17 cellular contexts compared by ENCODE assay signal in the genomic region with DNA sequence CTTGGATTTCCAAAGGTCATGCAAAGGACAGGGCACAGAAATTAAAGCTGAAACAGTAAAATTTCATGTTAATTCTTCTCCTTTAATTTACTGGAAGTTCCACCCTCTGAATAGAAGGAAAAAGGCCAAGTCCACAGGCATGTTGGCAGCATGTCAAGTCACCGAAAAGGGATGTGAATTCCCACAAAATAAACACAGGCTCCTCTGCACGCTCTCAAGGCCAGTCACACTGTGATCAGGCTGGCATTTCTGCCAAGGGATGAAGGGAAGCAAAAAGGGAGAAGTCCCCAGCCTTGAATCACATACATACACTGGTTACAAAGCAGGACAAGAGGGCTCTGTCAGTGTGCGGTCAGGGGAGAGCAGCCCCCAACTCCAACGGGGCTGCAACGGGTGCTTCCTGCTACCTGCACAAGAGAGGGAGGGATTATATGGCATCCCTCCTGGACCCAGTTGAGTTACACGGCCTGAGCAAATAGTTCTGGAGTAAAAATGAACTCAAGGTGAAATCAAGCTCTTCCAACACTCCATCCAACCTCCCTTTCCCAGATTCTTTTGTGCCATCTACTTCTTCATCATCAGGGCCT. TPM values are rescaled to one million over a fixed set of nuclear protein-coding genes. Genes with fewer than 3 reads are reported as not detected.
DNase-seq lines count a peak whose midpoint lies in the region; ATAC-seq, FAIRE-seq and TF ChIP-seq lines count a peak whose summit lies in the region.
"Had no signal": no experiment of that assay in that cellular context is flagged by ENCODE, and none has a peak within 500 bp of the region (broad histone marks: within the 10 kb centered on the region; RNA-seq: fewer than 3 reads in every experiment).

No MANE protein-coding gene starts in this region.

- H3K27ac ChIP-seq in astrocyte (ENCODE audit: low read depth, low read length) (no peak overlapping the region), right cardiac atrium (ENCODE audit: low read length) (no peak overlapping the region)

- intact Hi-C loops in right cardiac atrium (cut with DNase I): no loop called here

- peaks cover 1% of the 10 kb centered on the region for H4K20me1 ChIP-seq in astrocyte (ENCODE audit: insufficient read depth, low read length)

- no peak overlapping the region for H3K9ac ChIP-seq in astrocyte (ENCODE audit: low read length)

- ATAC-seq in right cardiac atrium (peak; percentile 54 to 58), GM21737 (IDR thresholded peaks at IDR 0.05; ENCODE audit: unreplicated experiment) (no peak)
- ATAC-seq in effector memory CD8-positive, alpha-beta T cell (replicated peaks): no peak
- ATAC-seq: HCT116; K562; stimulated activated naive CD8-positive, alpha-beta T cell treated with anti-CD3 and anti-CD28 coated beads, Interleukin-15, amount 100 ng/mL, for 72 hours had no signal

- no peaks in the 10 kb centered on the region for H3K9me3 ChIP-seq in astrocyte (ENCODE audit: insufficient read depth, low read depth, low read length)
- no peaks in the 10 kb centered on the region for H3K9me3 ChIP-seq in right cardiac atrium (ENCODE audit: control insufficient read depth, low read length)

- no peak overlapping the region for H3K4me3 ChIP-seq in astrocyte (ENCODE audit: insufficient read depth, low read depth, low read length)
- no peak overlapping the region for H3K4me3 ChIP-seq in right cardiac atrium (ENCODE audit: low read length)
- H3K4me3 ChIP-seq: K562 had no signal

- H3K27me3 ChIP-seq in astrocyte (ENCODE audit: insufficient read depth, low read length) (peaks cover 7% of the 10 kb centered on the region), right cardiac atrium (ENCODE audit: control insufficient read depth, insufficient read depth) (no peaks in the 10 kb centered on the region)

- H3K4me1 Mint-ChIP-seq in HFFc6 (ENCODE audit: low read depth): no peaks in the 10 kb centered on the region
- H3K4me1 Mint-ChIP-seq in astrocyte (ENCODE audit: low read depth, unreplicated experiment): no peaks in the 10 kb centered on the region
- H3K4me1 Mint-ChIP-seq in effector memory CD8-positive, alpha-beta T cell (ENCODE audit: low read depth in 2 of 2): no peaks in the 10 kb centered on the region
- H3K4me1 Mint-ChIP-seq: stimulated activated naive CD8-positive, alpha-beta T cell treated with anti-CD3 and anti-CD28 coated beads, Interleukin-15, amount 100 ng/mL, for 72 hours had no signal

- peaks cover 36% of the 10 kb centered on the region for H3K79me2 ChIP-seq in astrocyte (ENCODE audit: insufficient read depth, low read length)

- no peak overlapping the region for H3K4me3 Mint-ChIP-seq in HFFc6
- H3K4me3 Mint-ChIP-seq in astrocyte (ENCODE audit: unreplicated experiment): no peak overlapping the region
- no peak overlapping the region for H3K4me3 Mint-ChIP-seq in effector memory CD8-positive, alpha-beta T cell
- H3K4me3 Mint-ChIP-seq: activated CD4-positive, alpha-beta memory T cell treated with anti-CD3 and anti-CD28 coated beads for 36 hours; stimulated activated naive CD8-positive, alpha-beta T cell treated with anti-CD3 and anti-CD28 coated beads, Interleukin-15, amount 100 ng/mL, for 72 hours had no signal

- H3K36me3 Mint-ChIP-seq in HFFc6 (ENCODE audit: low read depth) (no peaks in the 10 kb centered on the region), astrocyte (ENCODE audit: low read depth, unreplicated experiment) (no peaks in the 10 kb centered on the region)
- H3K36me3 Mint-ChIP-seq in effector memory CD8-positive, alpha-beta T cell (ENCODE audit: insufficient read depth): no peaks in the 10 kb centered on the region
- H3K36me3 Mint-ChIP-seq: activated CD4-positive, alpha-beta memory T cell treated with anti-CD3 and anti-CD28 coated beads for 36 hours had no signal

- TF ChIP-seq CTCF in HFFc6 (IDR thresholded peaks at IDR 0.05) (no peak), astrocyte (IDR thresholded peaks at IDR 0.05; ENCODE audit: insufficient read depth, low read depth, low read length) (no peak)

- peaks cover 1% of the 10 kb centered on the region; the same call in 1 of the 2 replicates for H3K27me3 Mint-ChIP-seq in HFFc6 (ENCODE audit: insufficient read depth)
- H3K27me3 Mint-ChIP-seq in astrocyte (ENCODE audit: low read depth, unreplicated experiment): peaks cover 27% of the 10 kb centered on the region
- H3K27me3 Mint-ChIP-seq in effector memory CD8-positive, alpha-beta T cell: no peaks in the 10 kb centered on the region
- H3K27me3 Mint-ChIP-seq: activated CD4-positive, alpha-beta memory T cell treated with anti-CD3 and anti-CD28 coated beads for 36 hours; stimulated activated naive CD8-positive, alpha-beta T cell treated with anti-CD3 and anti-CD28 coated beads, Interleukin-15, amount 100 ng/mL, for 72 hours had no signal

- no peak for FAIRE-seq in astrocyte (lab: Jason Lieb, UNC)
- FAIRE-seq: K562 had no signal

- 43% methylated on average over 6 of the region's 6 CpGs for WGBS in right cardiac atrium

- H2AFZ ChIP-seq in astrocyte (ENCODE audit: low read depth, low read length): no peak overlapping the region

- H3K27ac Mint-ChIP-seq in HFFc6 (no peak overlapping the region), astrocyte (ENCODE audit: unreplicated experiment) (no peak overlapping the region)
- no peak overlapping the region for H3K27ac Mint-ChIP-seq in effector memory CD8-positive, alpha-beta T cell
- H3K27ac Mint-ChIP-seq: activated CD4-positive, alpha-beta memory T cell treated with anti-CD3 and anti-CD28 coated beads for 36 hours; stimulated activated naive CD8-positive, alpha-beta T cell treated with anti-CD3 and anti-CD28 coated beads, Interleukin-15, amount 100 ng/mL, for 72 hours had no signal

- peaks cover 13% of the 10 kb centered on the region for H3K4me1 ChIP-seq in astrocyte (ENCODE audit: insufficient read depth, low read length)
- H3K4me1 ChIP-seq in right cardiac atrium (ENCODE audit: control insufficient read depth, insufficient read depth, low read length): peaks cover 7% of the 10 kb centered on the region

- H3K4me2 ChIP-seq in astrocyte (ENCODE audit: low read length): peak overlapping the region; percentile 15

- no peaks in the 10 kb centered on the region for H3K36me3 ChIP-seq in astrocyte (ENCODE audit: insufficient read depth, low read length)

- H3K9me3 Mint-ChIP-seq in HFFc6 (peaks cover 4% of the 10 kb centered on the region; the same call in 1 of the 2 replicates), astrocyte (ENCODE audit: unreplicated experiment) (no peaks in the 10 kb centered on the region)
- H3K9me3 Mint-ChIP-seq in effector memory CD8-positive, alpha-beta T cell: peaks cover 4 to 9% of the 10 kb centered on the region in 2 donors
- H3K9me3 Mint-ChIP-seq: activated CD4-positive, alpha-beta memory T cell treated with anti-CD3 and anti-CD28 coated beads for 36 hours; stimulated activated naive CD8-positive, alpha-beta T cell treated with anti-CD3 and anti-CD28 coated beads, Interleukin-15, amount 100 ng/mL, for 72 hours had no signal

- DNase-seq in HFFc6 (peak; percentile 6), astrocyte (ENCODE audit: low read depth) (peak; percentile 78), right cardiac atrium (peak; percentile 39 to 61 (median 58)), stromal cell of bone marrow (ENCODE audit: low read depth) (peak; percentile 83)
- no peak for DNase-seq in effector memory CD8-positive, alpha-beta T cell
- DNase-seq in stimulated activated naive CD4-positive, alpha-beta T cell (lab: John Stamatoyannopoulos, UW): no peak
- DNase-seq: activated CD4-positive, alpha-beta memory T cell treated with anti-CD3 and anti-CD28 coated beads for 36 hours; activated gamma-delta T cell; cortex of kidney; mesenchymal stem cell; NCI-H2107; stimulated activated CD4-positive, alpha-beta T cell treated with anti-CD3 and anti-CD28 coated beads, Interleukin-4, amount 100 ng/mL, for 24 hours; stimulated activated naive CD8-positive, alpha-beta T cell treated with anti-CD3 and anti-CD28 coated beads, Interleukin-15, amount 100 ng/mL, for 72 hours had no signal

RNA-seq across cellular contexts. Expression of a gene that starts 6.9 kb away (rescaled TPM):
- total RNA-seq in HFFc6 (2021; fragmentation: NEBNext Ultra II Directional; extraction: Animal tissue kit (Norgen Biotek cat#: 25700)): not detected
- 3.2 and 4.9 TPM in 2 replicates for total RNA-seq in astrocyte
- 10 to 100 TPM in 3 of 4 donors, 1 to 10 TPM in 1; 9.2 to 19.8 (median 17.1) TPM for total RNA-seq in right cardiac atrium
- 5.1 TPM for polyA plus RNA-seq in right cardiac atrium
- total RNA-seq: activated CD4-positive, alpha-beta memory T cell treated with anti-CD3 and anti-CD28 coated beads for 36 hours; T-helper 2 cell treated with Interferon-gamma antibody and Interleukin-4, amounts not matched to agents 100 ng/mL and 5 ng/mL, for 36 hours had no signal
- polyA plus RNA-seq: K562 had no signal

Comparison
In these comparisons a context has a peak if more than half of its experiments do, and no peak if none do; other contexts are left out.
1. DNase-seq: peak in HFFc6 (single experiment), astrocyte (single experiment), right cardiac atrium (3 of 3) and stromal cell of bone marrow (single experiment); none in effector memory CD8-positive, alpha-beta T cell (0 of 3) and stimulated activated naive CD4-positive, alpha-beta T cell (0 of 6).
2. ATAC-seq: peak in right cardiac atrium (2 of 2); none in effector memory CD8-positive, alpha-beta T cell (single experiment) and GM21737 (single experiment).